8 cellular contexts compared by ENCODE assay signal in the genomic region with DNA sequence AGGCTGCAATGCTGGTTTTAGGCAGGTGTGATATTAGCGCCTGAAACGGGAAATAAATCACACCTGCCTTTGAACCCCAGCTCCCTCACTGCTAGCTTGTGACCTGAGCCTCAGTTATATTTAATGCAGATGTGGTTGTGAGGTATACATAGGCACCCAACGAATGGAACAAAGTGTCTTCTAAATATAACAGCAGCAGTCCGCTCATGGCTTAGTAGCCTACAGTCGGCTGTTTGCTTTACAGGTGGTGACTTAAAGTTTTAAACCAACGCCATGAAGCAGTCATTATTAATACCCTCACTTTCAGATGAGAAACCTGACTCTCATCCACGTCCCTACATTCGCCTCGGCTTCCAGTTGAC. TPM values are rescaled to one million over a fixed set of nuclear protein-coding genes. Genes with fewer than 3 reads are reported as not detected.
A peak's percentile ranks its signal among the peaks of the same experiment; 100 is the strongest.
DNase-seq lines count a peak whose midpoint lies in the region; ATAC-seq and TF ChIP-seq lines count a peak whose summit lies in the region.

No MANE protein-coding gene starts in this region.

- no peaks in the 10 kb centered on the region for H3K9me3 ChIP-seq in CD4-positive, alpha-beta T cell (ENCODE audit: control insufficient read depth, low read length)
- H3K9me3 ChIP-seq in HUES6 (ENCODE audit: control insufficient read depth, insufficient read depth, low read depth, low read length), result peaks cover 10% of the 10 kb centered on the region; the same call in 1 of the 2 replicates
- no peaks in the 10 kb centered on the region for H3K9me3 ChIP-seq in stomach smooth muscle (ENCODE audit: control insufficient read depth in 2 of 2, low read length in 2 of 2)

- no peaks in the 10 kb centered on the region for H3K27me3 ChIP-seq in CD4-positive, alpha-beta T cell (ENCODE audit: control insufficient read depth, insufficient read depth, low read length)
- H3K27me3 ChIP-seq in HUES6 (ENCODE audit: control insufficient read depth, insufficient read depth, low read length) (no peaks in the 10 kb centered on the region), stomach smooth muscle (ENCODE audit: control insufficient read depth in 1 of 2, insufficient read depth in 2 of 2, low read length in 2 of 2) (no peaks in the 10 kb centered on the region)

- H3K4me1 ChIP-seq in HUES6 (ENCODE audit: control insufficient read depth, insufficient read depth, low read length), result peaks cover 26% of the 10 kb centered on the region
- peaks cover 11% of the 10 kb centered on the region for H3K4me1 ChIP-seq in stomach smooth muscle (ENCODE audit: control insufficient read depth, insufficient read depth, low read length)

- POLR2A ChIA-PET in CD4-positive, alpha-beta T cell (lab: Charles Lee), result interaction anchor here (1.0 to 1.8 kb wide), 5 partner anchors 11 to 780 kb away, joined by 3 to 10 read pairs (median 5); partner anchors contain the start of genes NCBP1, TSTD2 and ZNF510

- CTCF ChIA-PET in CD4-positive, alpha-beta T cell (lab: Charles Lee), result no interaction called here

- H3K27ac ChIP-seq in CD4-positive, alpha-beta T cell (ENCODE audit: low read depth, low read length), result no peak overlapping the region
- no peak overlapping the region for H3K27ac ChIP-seq in HUES6 (ENCODE audit: low read depth, low read length)
- H3K27ac ChIP-seq in angular gyrus (ENCODE audit: low read depth, low read length), result peak overlapping the region; percentile 59
- peak overlapping the region; percentile 47 for H3K27ac ChIP-seq in stomach smooth muscle (ENCODE audit: low read length)

- H3K4me3 Mint-ChIP-seq in CD4-positive, alpha-beta T cell, result peak overlapping the region; percentile 100

- no peak for TF ChIP-seq CTCF in CD4-positive, alpha-beta T cell (IDR thresholded peaks at IDR 0.05)

- H3K9me3 Mint-ChIP-seq in CD4-positive, alpha-beta T cell, result no peaks in the 10 kb centered on the region

- H3K9ac ChIP-seq in HUES6 (ENCODE audit: low read length) (peak overlapping the region; percentile 73), stomach smooth muscle (ENCODE audit: low read length in 2 of 2) (peak overlapping the region; percentile 73 to 81)

- H3K36me3 ChIP-seq in HUES6 (ENCODE audit: control insufficient read depth, insufficient read depth, low read length) (peaks cover 3% of the 10 kb centered on the region; the same call in 1 of the 2 replicates), stomach smooth muscle (ENCODE audit: control insufficient read depth in 2 of 2, insufficient read depth in 2 of 2, low read length in 2 of 2) (no peaks in the 10 kb centered on the region)

- ATAC-seq in CD4-positive, alpha-beta T cell (ENCODE audit: poor library complexity), result peak; percentile 21
- peak; percentile 13 for ATAC-seq in GM19463 (IDR thresholded peaks at IDR 0.05; ENCODE audit: unreplicated experiment)
- no peak for ATAC-seq in HG03457 (IDR thresholded peaks at IDR 0.05; ENCODE audit: unreplicated experiment)

- H3K27ac Mint-ChIP-seq in CD4-positive, alpha-beta T cell, result peak overlapping the region; percentile 88

- H3K27me3 Mint-ChIP-seq in CD4-positive, alpha-beta T cell, result no peaks in the 10 kb centered on the region

- peak overlapping the region; percentile 91 for H3K4me3 ChIP-seq in HUES6 (ENCODE audit: low read depth, low read length)
- peak overlapping the region; percentile 75 to 88 for H3K4me3 ChIP-seq in stomach smooth muscle (ENCODE audit: low read length in 2 of 2)

- intact Hi-C loops in CD4-positive, alpha-beta T cell (cut with DNase I, micrococcal nuclease), result loop anchor here in 1 of 2 experiments (2.0 to 10.0 kb wide), 5 partner anchors 76 to 1404 kb away; partner anchors contain the start of genes TBC1D2, TDRD7 and ZNF510

- H3K36me3 Mint-ChIP-seq in CD4-positive, alpha-beta T cell (ENCODE audit: low read depth), result peaks cover 15% of the 10 kb centered on the region

- H3K4me1 Mint-ChIP-seq in CD4-positive, alpha-beta T cell (ENCODE audit: low read depth), result peaks cover 64% of the 10 kb centered on the region

- DNase-seq in CD4-positive, alpha-beta T cell, result no peak
- peak; percentile 8 for DNase-seq in inferior parietal cortex (ENCODE audit: extremely low spot score)
- no peak for DNase-seq in dedifferentiated amniotic fluid mesenchymal stem cell (ENCODE audit: extremely low spot score)

RNA-seq across cellular contexts. Expression of gene ZNF782, which starts 0.6 kb away (rescaled TPM):
- 1 to 10 TPM; 4.3 to 4.9 TPM for total RNA-seq in CD4-positive, alpha-beta T cell

Comparison
In these comparisons a context has a peak if more than half of its experiments do, and no peak if none do; other contexts are left out.
1. H3K27ac ChIP-seq: peak in angular gyrus (single experiment) and stomach smooth muscle (single experiment); none in CD4-positive, alpha-beta T cell (single experiment) and HUES6 (single experiment).